Comparison of ENCODE assay signal across 1 cellular context in the genomic region with DNA sequence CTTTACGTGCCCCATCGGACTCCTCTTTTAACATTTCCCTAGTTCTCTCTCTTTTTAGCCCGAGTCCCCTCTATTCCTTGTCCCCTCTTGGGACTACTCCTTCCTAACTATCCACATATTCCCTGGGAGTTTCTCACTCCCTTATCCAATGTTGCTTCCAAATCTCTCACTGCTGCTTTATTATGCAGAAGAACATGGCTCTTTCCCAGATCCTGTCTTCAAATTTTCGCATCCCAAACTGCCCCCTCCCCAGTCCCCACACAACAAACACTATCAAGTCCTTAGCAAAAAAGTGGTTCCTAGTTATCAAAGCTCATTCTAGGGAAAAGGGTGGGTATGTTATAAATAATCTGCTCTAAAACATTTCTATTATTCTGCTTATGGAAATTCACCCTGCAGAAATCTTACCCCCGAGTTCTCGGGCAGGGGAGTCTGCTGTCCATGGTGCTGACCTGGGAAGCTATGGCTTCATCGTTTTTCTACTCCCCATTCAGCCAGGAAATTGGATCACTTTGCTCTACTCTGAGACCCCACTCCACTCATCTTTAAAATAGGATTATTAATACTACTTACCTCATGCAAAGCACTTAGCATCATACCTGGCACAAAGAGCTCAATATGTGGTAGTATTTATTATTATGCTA.
A peak's percentile ranks its signal among the peaks of the same experiment; 100 is the strongest.
TF ChIP-seq lines count a peak whose summit lies in the region.

No MANE protein-coding gene starts in this region.

TF ChIP-seq in HepG2, 621 proteins besides CTCF, POLR2A, EP300 and RAD21 (continued from another document and continues in another):
- TF ChIP-seq, protein P1, sequence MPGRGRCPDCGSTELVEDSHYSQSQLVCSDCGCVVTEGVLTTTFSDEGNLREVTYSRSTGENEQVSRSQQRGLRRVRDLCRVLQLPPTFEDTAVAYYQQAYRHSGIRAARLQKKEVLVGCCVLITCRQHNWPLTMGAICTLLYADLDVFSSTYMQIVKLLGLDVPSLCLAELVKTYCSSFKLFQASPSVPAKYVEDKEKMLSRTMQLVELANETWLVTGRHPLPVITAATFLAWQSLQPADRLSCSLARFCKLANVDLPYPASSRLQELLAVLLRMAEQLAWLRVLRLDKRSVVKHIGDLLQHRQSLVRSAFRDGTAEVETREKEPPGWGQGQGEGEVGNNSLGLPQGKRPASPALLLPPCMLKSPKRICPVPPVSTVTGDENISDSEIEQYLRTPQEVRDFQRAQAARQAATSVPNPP (CRISPR knock-in tag; IDR thresholded peaks at IDR 0.05), result no peak
- TF ChIP-seq, protein P2, sequence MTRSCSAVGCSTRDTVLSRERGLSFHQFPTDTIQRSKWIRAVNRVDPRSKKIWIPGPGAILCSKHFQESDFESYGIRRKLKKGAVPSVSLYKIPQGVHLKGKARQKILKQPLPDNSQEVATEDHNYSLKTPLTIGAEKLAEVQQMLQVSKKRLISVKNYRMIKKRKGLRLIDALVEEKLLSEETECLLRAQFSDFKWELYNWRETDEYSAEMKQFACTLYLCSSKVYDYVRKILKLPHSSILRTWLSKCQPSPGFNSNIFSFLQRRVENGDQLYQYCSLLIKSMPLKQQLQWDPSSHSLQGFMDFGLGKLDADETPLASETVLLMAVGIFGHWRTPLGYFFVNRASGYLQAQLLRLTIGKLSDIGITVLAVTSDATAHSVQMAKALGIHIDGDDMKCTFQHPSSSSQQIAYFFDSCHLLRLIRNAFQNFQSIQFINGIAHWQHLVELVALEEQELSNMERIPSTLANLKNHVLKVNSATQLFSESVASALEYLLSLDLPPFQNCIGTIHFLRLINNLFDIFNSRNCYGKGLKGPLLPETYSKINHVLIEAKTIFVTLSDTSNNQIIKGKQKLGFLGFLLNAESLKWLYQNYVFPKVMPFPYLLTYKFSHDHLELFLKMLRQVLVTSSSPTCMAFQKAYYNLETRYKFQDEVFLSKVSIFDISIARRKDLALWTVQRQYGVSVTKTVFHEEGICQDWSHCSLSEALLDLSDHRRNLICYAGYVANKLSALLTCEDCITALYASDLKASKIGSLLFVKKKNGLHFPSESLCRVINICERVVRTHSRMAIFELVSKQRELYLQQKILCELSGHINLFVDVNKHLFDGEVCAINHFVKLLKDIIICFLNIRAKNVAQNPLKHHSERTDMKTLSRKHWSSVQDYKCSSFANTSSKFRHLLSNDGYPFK (CRISPR knock-in tag; IDR thresholded peaks at IDR 0.05; ENCODE audit: borderline replicate concordance), result no peak
- TF ChIP-seq, protein P3, sequence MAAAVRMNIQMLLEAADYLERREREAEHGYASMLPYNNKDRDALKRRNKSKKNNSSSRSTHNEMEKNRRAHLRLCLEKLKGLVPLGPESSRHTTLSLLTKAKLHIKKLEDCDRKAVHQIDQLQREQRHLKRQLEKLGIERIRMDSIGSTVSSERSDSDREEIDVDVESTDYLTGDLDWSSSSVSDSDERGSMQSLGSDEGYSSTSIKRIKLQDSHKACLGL (CRISPR knock-in tag; IDR thresholded peaks at IDR 0.05), result no peak
- TF ChIP-seq, protein P4, sequence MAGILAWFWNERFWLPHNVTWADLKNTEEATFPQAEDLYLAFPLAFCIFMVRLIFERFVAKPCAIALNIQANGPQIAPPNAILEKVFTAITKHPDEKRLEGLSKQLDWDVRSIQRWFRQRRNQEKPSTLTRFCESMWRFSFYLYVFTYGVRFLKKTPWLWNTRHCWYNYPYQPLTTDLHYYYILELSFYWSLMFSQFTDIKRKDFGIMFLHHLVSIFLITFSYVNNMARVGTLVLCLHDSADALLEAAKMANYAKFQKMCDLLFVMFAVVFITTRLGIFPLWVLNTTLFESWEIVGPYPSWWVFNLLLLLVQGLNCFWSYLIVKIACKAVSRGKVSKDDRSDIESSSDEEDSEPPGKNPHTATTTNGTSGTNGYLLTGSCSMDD (CRISPR knock-in tag; IDR thresholded peaks at IDR 0.05), result no peak
- TF ChIP-seq NFE2 (CRISPR knock-in tag; IDR thresholded peaks at IDR 0.05) (no peak), ARHGAP35 (CRISPR knock-in tag; IDR thresholded peaks at IDR 0.05; ENCODE audit: borderline replicate concordance) (no peak), ISX (CRISPR knock-in tag; conservative IDR thresholded peaks at IDR 0.05) (no peak), MBNL3 (CRISPR knock-in tag; conservative IDR thresholded peaks at IDR 0.05) (no peak), ZNF567 (CRISPR knock-in tag; IDR thresholded peaks at IDR 0.05; ENCODE audit: borderline replicate concordance) (no peak), ZNF776 (CRISPR knock-in tag; IDR thresholded peaks at IDR 0.05) (no peak), ZNF816 (CRISPR knock-in tag; IDR thresholded peaks at IDR 0.05; ENCODE audit: borderline replicate concordance) (0 out of 2 replicates have a peak, but pooled peaks have one; percentile 44), SRSF9 (IDR thresholded peaks at IDR 0.05; ENCODE audit: borderline replicate concordance, insufficient read depth, low read depth, low read length, poor library complexity, severe bottlenecking) (no peak), HOXA3 (CRISPR knock-in tag; IDR thresholded peaks at IDR 0.05) (no peak), ZFP36 (IDR thresholded peaks at IDR 0.05; ENCODE audit: borderline replicate concordance, low read depth, low read length, partially characterized antibody) (no peak), ZNF788 (CRISPR knock-in tag; IDR thresholded peaks at IDR 0.05; ENCODE audit: borderline replicate concordance) (no peak), NAIF1 (CRISPR knock-in tag; IDR thresholded peaks at IDR 0.05; ENCODE audit: borderline replicate concordance) (no peak), ZNF629 (CRISPR knock-in tag; conservative IDR thresholded peaks at IDR 0.05) (no peak), KDM4B (CRISPR knock-in tag; IDR thresholded peaks at IDR 0.05) (peak; percentile 81), SATB2 (CRISPR knock-in tag; IDR thresholded peaks at IDR 0.05) (peak; percentile 76; the same call in 1 of the 2 replicates), MED13 (CRISPR knock-in tag; IDR thresholded peaks at IDR 0.05) (no peak), RFX5 (IDR thresholded peaks at IDR 0.05; ENCODE audit: low read depth, low read length) (no peak), BCL6 (CRISPR knock-in tag; IDR thresholded peaks at IDR 0.05) (peak; percentile 44; the same call in 1 of the 2 replicates), NR1H2 (CRISPR knock-in tag; IDR thresholded peaks at IDR 0.05; ENCODE audit: borderline replicate concordance, low read depth) (no peak), ZNF138 (CRISPR knock-in tag; IDR thresholded peaks at IDR 0.05; ENCODE audit: low read depth) (no peak), HNRNPLL (IDR thresholded peaks at IDR 0.05; ENCODE audit: low read depth, low read length, poor library complexity, severe bottlenecking) (no peak), ZNF256 (CRISPR knock-in tag; conservative IDR thresholded peaks at IDR 0.05) (no peak), FOSL2 (CRISPR knock-in tag; IDR thresholded peaks at IDR 0.05) (no peak), NONO (IDR thresholded peaks at IDR 0.05) (no peak), NONO (CRISPR knock-in tag; conservative IDR thresholded peaks at IDR 0.05) (no peak), HES4 (CRISPR knock-in tag; IDR thresholded peaks at IDR 0.05; ENCODE audit: borderline replicate concordance) (no peak), RARG (CRISPR knock-in tag; IDR thresholded peaks at IDR 0.05; ENCODE audit: low read depth) (no peak)
- TF ChIP-seq, protein P5, sequence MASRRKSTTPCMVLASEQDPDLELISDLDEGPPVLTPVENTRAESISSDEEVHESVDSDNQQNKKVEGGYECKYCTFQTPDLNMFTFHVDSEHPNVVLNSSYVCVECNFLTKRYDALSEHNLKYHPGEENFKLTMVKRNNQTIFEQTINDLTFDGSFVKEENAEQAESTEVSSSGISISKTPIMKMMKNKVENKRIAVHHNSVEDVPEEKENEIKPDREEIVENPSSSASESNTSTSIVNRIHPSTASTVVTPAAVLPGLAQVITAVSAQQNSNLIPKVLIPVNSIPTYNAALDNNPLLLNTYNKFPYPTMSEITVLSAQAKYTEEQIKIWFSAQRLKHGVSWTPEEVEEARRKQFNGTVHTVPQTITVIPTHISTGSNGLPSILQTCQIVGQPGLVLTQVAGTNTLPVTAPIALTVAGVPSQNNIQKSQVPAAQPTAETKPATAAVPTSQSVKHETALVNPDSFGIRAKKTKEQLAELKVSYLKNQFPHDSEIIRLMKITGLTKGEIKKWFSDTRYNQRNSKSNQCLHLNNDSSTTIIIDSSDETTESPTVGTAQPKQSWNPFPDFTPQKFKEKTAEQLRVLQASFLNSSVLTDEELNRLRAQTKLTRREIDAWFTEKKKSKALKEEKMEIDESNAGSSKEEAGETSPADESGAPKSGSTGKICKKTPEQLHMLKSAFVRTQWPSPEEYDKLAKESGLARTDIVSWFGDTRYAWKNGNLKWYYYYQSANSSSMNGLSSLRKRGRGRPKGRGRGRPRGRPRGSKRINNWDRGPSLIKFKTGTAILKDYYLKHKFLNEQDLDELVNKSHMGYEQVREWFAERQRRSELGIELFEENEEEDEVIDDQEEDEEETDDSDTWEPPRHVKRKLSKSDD (CRISPR knock-in tag; IDR thresholded peaks at IDR 0.05; ENCODE audit: low read depth), result no peak
- TF ChIP-seq, protein P6, sequence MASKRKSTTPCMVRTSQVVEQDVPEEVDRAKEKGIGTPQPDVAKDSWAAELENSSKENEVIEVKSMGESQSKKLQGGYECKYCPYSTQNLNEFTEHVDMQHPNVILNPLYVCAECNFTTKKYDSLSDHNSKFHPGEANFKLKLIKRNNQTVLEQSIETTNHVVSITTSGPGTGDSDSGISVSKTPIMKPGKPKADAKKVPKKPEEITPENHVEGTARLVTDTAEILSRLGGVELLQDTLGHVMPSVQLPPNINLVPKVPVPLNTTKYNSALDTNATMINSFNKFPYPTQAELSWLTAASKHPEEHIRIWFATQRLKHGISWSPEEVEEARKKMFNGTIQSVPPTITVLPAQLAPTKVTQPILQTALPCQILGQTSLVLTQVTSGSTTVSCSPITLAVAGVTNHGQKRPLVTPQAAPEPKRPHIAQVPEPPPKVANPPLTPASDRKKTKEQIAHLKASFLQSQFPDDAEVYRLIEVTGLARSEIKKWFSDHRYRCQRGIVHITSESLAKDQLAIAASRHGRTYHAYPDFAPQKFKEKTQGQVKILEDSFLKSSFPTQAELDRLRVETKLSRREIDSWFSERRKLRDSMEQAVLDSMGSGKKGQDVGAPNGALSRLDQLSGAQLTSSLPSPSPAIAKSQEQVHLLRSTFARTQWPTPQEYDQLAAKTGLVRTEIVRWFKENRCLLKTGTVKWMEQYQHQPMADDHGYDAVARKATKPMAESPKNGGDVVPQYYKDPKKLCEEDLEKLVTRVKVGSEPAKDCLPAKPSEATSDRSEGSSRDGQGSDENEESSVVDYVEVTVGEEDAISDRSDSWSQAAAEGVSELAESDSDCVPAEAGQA (IDR thresholded peaks at IDR 0.05; ENCODE audit: low read depth), result no peak
- TF ChIP-seq, protein P6 (CRISPR knock-in tag; IDR thresholded peaks at IDR 0.05; ENCODE audit: borderline replicate concordance), result no peak
- TF ChIP-seq, protein P7, sequence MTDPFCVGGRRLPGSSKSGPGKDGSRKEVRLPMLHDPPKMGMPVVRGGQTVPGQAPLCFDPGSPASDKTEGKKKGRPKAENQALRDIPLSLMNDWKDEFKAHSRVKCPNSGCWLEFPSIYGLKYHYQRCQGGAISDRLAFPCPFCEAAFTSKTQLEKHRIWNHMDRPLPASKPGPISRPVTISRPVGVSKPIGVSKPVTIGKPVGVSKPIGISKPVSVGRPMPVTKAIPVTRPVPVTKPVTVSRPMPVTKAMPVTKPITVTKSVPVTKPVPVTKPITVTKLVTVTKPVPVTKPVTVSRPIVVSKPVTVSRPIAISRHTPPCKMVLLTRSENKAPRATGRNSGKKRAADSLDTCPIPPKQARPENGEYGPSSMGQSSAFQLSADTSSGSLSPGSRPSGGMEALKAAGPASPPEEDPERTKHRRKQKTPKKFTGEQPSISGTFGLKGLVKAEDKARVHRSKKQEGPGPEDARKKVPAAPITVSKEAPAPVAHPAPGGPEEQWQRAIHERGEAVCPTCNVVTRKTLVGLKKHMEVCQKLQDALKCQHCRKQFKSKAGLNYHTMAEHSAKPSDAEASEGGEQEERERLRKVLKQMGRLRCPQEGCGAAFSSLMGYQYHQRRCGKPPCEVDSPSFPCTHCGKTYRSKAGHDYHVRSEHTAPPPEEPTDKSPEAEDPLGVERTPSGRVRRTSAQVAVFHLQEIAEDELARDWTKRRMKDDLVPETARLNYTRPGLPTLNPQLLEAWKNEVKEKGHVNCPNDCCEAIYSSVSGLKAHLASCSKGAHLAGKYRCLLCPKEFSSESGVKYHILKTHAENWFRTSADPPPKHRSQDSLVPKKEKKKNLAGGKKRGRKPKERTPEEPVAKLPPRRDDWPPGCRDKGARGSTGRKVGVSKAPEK (CRISPR knock-in tag; IDR thresholded peaks at IDR 0.05; ENCODE audit: borderline replicate concordance), result no peak
- TF ChIP-seq, protein P8, sequence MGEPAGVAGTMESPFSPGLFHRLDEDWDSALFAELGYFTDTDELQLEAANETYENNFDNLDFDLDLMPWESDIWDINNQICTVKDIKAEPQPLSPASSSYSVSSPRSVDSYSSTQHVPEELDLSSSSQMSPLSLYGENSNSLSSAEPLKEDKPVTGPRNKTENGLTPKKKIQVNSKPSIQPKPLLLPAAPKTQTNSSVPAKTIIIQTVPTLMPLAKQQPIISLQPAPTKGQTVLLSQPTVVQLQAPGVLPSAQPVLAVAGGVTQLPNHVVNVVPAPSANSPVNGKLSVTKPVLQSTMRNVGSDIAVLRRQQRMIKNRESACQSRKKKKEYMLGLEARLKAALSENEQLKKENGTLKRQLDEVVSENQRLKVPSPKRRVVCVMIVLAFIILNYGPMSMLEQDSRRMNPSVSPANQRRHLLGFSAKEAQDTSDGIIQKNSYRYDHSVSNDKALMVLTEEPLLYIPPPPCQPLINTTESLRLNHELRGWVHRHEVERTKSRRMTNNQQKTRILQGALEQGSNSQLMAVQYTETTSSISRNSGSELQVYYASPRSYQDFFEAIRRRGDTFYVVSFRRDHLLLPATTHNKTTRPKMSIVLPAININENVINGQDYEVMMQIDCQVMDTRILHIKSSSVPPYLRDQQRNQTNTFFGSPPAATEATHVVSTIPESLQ (CRISPR knock-in tag; conservative IDR thresholded peaks at IDR 0.05), result peak; percentile 78; the same call in 1 of the 2 replicates
- TF ChIP-seq, protein P9, sequence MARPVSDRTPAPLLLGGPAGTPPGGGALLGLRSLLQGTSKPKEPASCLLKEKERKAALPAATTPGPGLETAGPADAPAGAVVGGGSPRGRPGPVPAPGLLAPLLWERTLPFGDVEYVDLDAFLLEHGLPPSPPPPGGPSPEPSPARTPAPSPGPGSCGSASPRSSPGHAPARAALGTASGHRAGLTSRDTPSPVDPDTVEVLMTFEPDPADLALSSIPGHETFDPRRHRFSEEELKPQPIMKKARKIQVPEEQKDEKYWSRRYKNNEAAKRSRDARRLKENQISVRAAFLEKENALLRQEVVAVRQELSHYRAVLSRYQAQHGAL (CRISPR knock-in tag; IDR thresholded peaks at IDR 0.05; ENCODE audit: not compliant biosample characterization), result no peak
